In genomic region chr13:110156186-110157065, GRCh38 we compare ENCODE assay signal across 12 cellular contexts.
"Had no signal": no experiment of that assay in that cellular context is flagged by ENCODE, and none has a peak within 500 bp of the region (broad histone marks: within the 10 kb centered on the region; RNA-seq: fewer than 3 reads in every experiment).

No MANE protein-coding gene starts in this region.

- H3K9me3 Mint-ChIP-seq: activated T-cell treated with anti-CD3 and anti-CD28 coated beads, Interleukin-2, amount 50 U/mL, for 24 hours; stimulated activated memory B cell treated with anti-CD40 and anti-IgM and Interleukin-4, amounts not matched to agents 10 μg/mL and 1 μg/mL and 100 μg/mL, for 72 hours had no signal

- H3K27ac Mint-ChIP-seq: activated CD8-positive, alpha-beta memory T cell treated with anti-CD3 and anti-CD28 coated beads, Interleukin-2, amount 10 ng/mL, durations not matched to agents 7 days and 5 days; activated naive CD4-positive, alpha-beta T cell treated with anti-CD3 and anti-CD28 coated beads, Interleukin-2, amount 50 U/mL, for 72 hours; activated T-cell treated with anti-CD3 and anti-CD28 coated beads, Interleukin-2, amount 50 U/mL, for 24 hours; stimulated activated memory B cell treated with anti-CD40 and anti-IgM and Interleukin-4, amounts not matched to agents 10 μg/mL and 1 μg/mL and 100 μg/mL, for 72 hours had no signal

- ATAC-seq: activated CD8-positive, alpha-beta memory T cell treated with anti-CD3 and anti-CD28 coated beads, Interleukin-2, amount 10 ng/mL, durations not matched to agents 7 days and 5 days; activated naive CD4-positive, alpha-beta T cell treated with anti-CD3 and anti-CD28 coated beads, Interleukin-2, amount 50 U/mL, for 72 hours; left lobe of liver; stimulated activated memory B cell treated with anti-CD40 and anti-IgM and Interleukin-4, amounts not matched to agents 10 μg/mL and 1 μg/mL and 100 μg/mL, for 72 hours had no signal

- H3K36me3 Mint-ChIP-seq: activated CD8-positive, alpha-beta memory T cell treated with anti-CD3 and anti-CD28 coated beads, Interleukin-2, amount 10 ng/mL, durations not matched to agents 7 days and 5 days; stimulated activated memory B cell treated with anti-CD40 and anti-IgM and Interleukin-4, amounts not matched to agents 10 μg/mL and 1 μg/mL and 100 μg/mL, for 72 hours had no signal

- H3K9me3 ChIP-seq: colonic mucosa, tibial nerve had no signal

- H3K27me3 ChIP-seq: colonic mucosa, tibial nerve had no signal

- H3K27ac ChIP-seq: colonic mucosa had no signal

- H3K27me3 Mint-ChIP-seq: activated T-cell treated with anti-CD3 and anti-CD28 coated beads, Interleukin-2, amount 50 U/mL, for 24 hours had no signal

- DNase-seq: activated CD4-positive, alpha-beta T cell treated with anti-CD3 and anti-CD28 coated beads, Interleukin-2, amount 50 U/mL, for 4 hours; activated CD4-positive, CD25-positive, alpha-beta regulatory T cell treated with anti-CD3 and anti-CD28 coated beads, Interleukin-2, amount 50 U/mL, for 72 hours; activated CD8-positive, alpha-beta memory T cell treated with anti-CD3 and anti-CD28 coated beads, Interleukin-2, amount 10 ng/mL, durations not matched to agents 7 days and 5 days; activated effector memory CD4-positive, alpha-beta T cell treated with Interleukin-2 at 50 U/mL for 16 hours; activated T-cell treated with anti-CD3 and anti-CD28 coated beads, Interleukin-2, amount 50 U/mL, for 24 hours; anterior cingulate cortex; colonic mucosa; effector CD4-positive, alpha-beta T cell had no signal

- H3K4me3 ChIP-seq: colonic mucosa, tibial nerve had no signal

- H3K4me3 Mint-ChIP-seq: activated CD8-positive, alpha-beta memory T cell treated with anti-CD3 and anti-CD28 coated beads, Interleukin-2, amount 10 ng/mL, durations not matched to agents 7 days and 5 days; activated T-cell treated with anti-CD3 and anti-CD28 coated beads, Interleukin-2, amount 50 U/mL, for 24 hours; stimulated activated memory B cell treated with anti-CD40 and anti-IgM and Interleukin-4, amounts not matched to agents 10 μg/mL and 1 μg/mL and 100 μg/mL, for 72 hours had no signal

- H3K4me1 ChIP-seq: colonic mucosa had no signal

- H3K4me1 Mint-ChIP-seq: activated CD8-positive, alpha-beta memory T cell treated with anti-CD3 and anti-CD28 coated beads, Interleukin-2, amount 10 ng/mL, durations not matched to agents 7 days and 5 days; stimulated activated memory B cell treated with anti-CD40 and anti-IgM and Interleukin-4, amounts not matched to agents 10 μg/mL and 1 μg/mL and 100 μg/mL, for 72 hours had no signal

- H3K36me3 ChIP-seq: colonic mucosa had no signal
